ENCODE assay signal across 21 cellular contexts in genomic region chr1:234584431-234584805, GRCh38. TPM values are rescaled to one million over a fixed set of nuclear protein-coding genes. Genes with fewer than 3 reads are reported as not detected.
DNase-seq lines count a peak whose midpoint lies in the region; ATAC-seq, FAIRE-seq and TF ChIP-seq lines count a peak whose summit lies in the region.
"Had no signal": no experiment of that assay in that cellular context is flagged by ENCODE, and none has a peak within 500 bp of the region (broad histone marks: within the 10 kb centered on the region; RNA-seq: fewer than 3 reads in every experiment).

No MANE protein-coding gene starts in this region.

- H4K8ac ChIP-seq in neuronal stem cell (ENCODE audit: low read depth, low read length): no peak overlapping the region

- H2BK5ac ChIP-seq in neuronal stem cell (ENCODE audit: low read length): no peak overlapping the region

- H3K27ac Mint-ChIP-seq in activated CD4-positive, alpha-beta memory T cell treated with anti-CD3 and anti-CD28 coated beads for 36 hours: no peak overlapping the region
- H3K27ac Mint-ChIP-seq: activated T-cell treated with anti-CD3 and anti-CD28 coated beads, Interleukin-2, amount 50 U/mL, for 24 hours; H9; stimulated activated naive CD8-positive, alpha-beta T cell treated with anti-CD3 and anti-CD28 coated beads, Interleukin-15, Interleukin-2, amounts not matched to agents 100 ng/mL and 50 ng/mL, for 24 hours had no signal

- peak; percentile 22; the same call in 2 of the 3 replicates for ATAC-seq in SK-N-SH treated with all-trans-retinoic acid at 6 μM for 48 hours
- no peak for ATAC-seq in thoracic aorta (ENCODE audit: insufficient number of reproducible peaks, low FRiP score, low read depth)
- no peak for ATAC-seq in HG02798 (IDR thresholded peaks at IDR 0.05; ENCODE audit: poor library complexity, unreplicated experiment)

- H3K4me2 ChIP-seq in SK-N-SH (no peak overlapping the region), neuronal stem cell (ENCODE audit: insufficient read depth, low read length, poor library complexity, severe bottlenecking) (no peak overlapping the region)

- no peak overlapping the region for H3K18ac ChIP-seq in neuronal stem cell (ENCODE audit: low read length)

- no peaks in the 10 kb centered on the region for H3K36me3 Mint-ChIP-seq in activated CD4-positive, alpha-beta memory T cell treated with anti-CD3 and anti-CD28 coated beads for 36 hours

- H3K4me1 ChIP-seq in SK-N-SH (ENCODE audit: control insufficient read depth in 1 of 2, insufficient read depth in 2 of 2, low read depth in 1 of 2, low read length in 1 of 2) (peaks cover 0 to 7% of the 10 kb centered on the region in 2 experiments; a peak in 1 of 4 replicates), esophagus squamous epithelium (peaks cover 8 to 72% (median 25%) of the 10 kb centered on the region in 3 donors), neuronal stem cell (ENCODE audit: control insufficient read depth in 2 of 2, insufficient read depth in 1 of 2, low read depth in 1 of 2, low read length in 2 of 2) (peaks cover 1 to 8% of the 10 kb centered on the region in 2 donors), thoracic aorta (ENCODE audit: control insufficient read depth in 1 of 2, low read depth in 2 of 2) (peaks cover 46 to 70% of the 10 kb centered on the region in 2 donors)

- no peaks in the 10 kb centered on the region for H3K9me2 ChIP-seq in SK-N-SH

- H3K4me1 Mint-ChIP-seq in activated CD4-positive, alpha-beta memory T cell treated with anti-CD3 and anti-CD28 coated beads for 36 hours (ENCODE audit: low read depth): no peaks in the 10 kb centered on the region

- H2AK5ac ChIP-seq in neuronal stem cell (ENCODE audit: low read depth, low read length): no peak overlapping the region

- intact Hi-C loops in esophagus squamous epithelium (cut with DNase I): no loop called here
- intact Hi-C loops in activated CD4-positive, alpha-beta memory T cell treated with anti-CD3 and anti-CD28 coated beads for 36 hours (cut with micrococcal nuclease): no loop called here

- no peak for FAIRE-seq in D721Med (lab: Jason Lieb, UNC)

- H3K27me3 ChIP-seq in SK-N-SH (ENCODE audit: insufficient read depth) (no peaks in the 10 kb centered on the region), esophagus squamous epithelium (no peaks in the 10 kb centered on the region), neuronal stem cell (ENCODE audit: control insufficient read depth in 3 of 3, insufficient read depth in 3 of 3, low read depth in 1 of 3, low read length in 3 of 3) (no peaks in the 10 kb centered on the region), thoracic aorta (replicated peaks; ENCODE audit: insufficient read depth) (no peaks in the 10 kb centered on the region)
- H3K27me3 ChIP-seq: BE2C, body of pancreas, MG63 had no signal

- H3K79me1 ChIP-seq in neuronal stem cell (ENCODE audit: low read depth, low read length): no peaks in the 10 kb centered on the region

- H3K9me3 ChIP-seq in SK-N-SH (no peaks in the 10 kb centered on the region), esophagus squamous epithelium (no peaks in the 10 kb centered on the region), neuronal stem cell (replicated peaks in 1 of 2; ENCODE audit: control insufficient read depth in 2 of 2, insufficient read depth in 1 of 2, low read depth in 1 of 2, low read length in 2 of 2) (peaks cover 0 to 2% of the 10 kb centered on the region in 2 donors), thoracic aorta (no peaks in the 10 kb centered on the region)
- H3K9me3 ChIP-seq: BE2C, body of pancreas, MG63 had no signal

- no peak overlapping the region for H3K4me3 Mint-ChIP-seq in activated CD4-positive, alpha-beta memory T cell treated with anti-CD3 and anti-CD28 coated beads for 36 hours
- H3K4me3 Mint-ChIP-seq: activated naive CD4-positive, alpha-beta T cell treated with anti-CD3 and anti-CD28 coated beads, Interleukin-2, amount 10 ng/mL, durations not matched to agents 7 days and 5 days; activated T-cell treated with anti-CD3 and anti-CD28 coated beads, Interleukin-2, amount 50 U/mL, for 24 hours; H9; stimulated activated naive CD8-positive, alpha-beta T cell treated with anti-CD3 and anti-CD28 coated beads, Interleukin-15, Interleukin-2, amounts not matched to agents 100 ng/mL and 50 ng/mL, for 24 hours had no signal

- CTCF ChIA-PET in SK-N-SH (lab: Yijun Ruan, JAX): interaction anchor here (0.8 to 2.1 kb wide), 7 partner anchors 9 to 499 kb away, joined by 3 to 6 read pairs (median 4); no protein-coding TSS in a partner anchor
- CTCF ChIA-PET in activated CD4-positive, alpha-beta memory T cell treated with anti-CD3 and anti-CD28 coated beads for 36 hours (lab: Charles Lee): no interaction called here

- H3K36me3 ChIP-seq in SK-N-SH (replicated peaks in 1 of 2; ENCODE audit: control insufficient read depth in 1 of 2, insufficient read depth in 2 of 2, low read length in 1 of 2): no peaks in the 10 kb centered on the region
- no peaks in the 10 kb centered on the region for H3K36me3 ChIP-seq in esophagus squamous epithelium
- H3K36me3 ChIP-seq in neuronal stem cell (replicated peaks in 1 of 2; ENCODE audit: control insufficient read depth in 2 of 2, insufficient read depth in 2 of 2, low read length in 2 of 2): no peaks in the 10 kb centered on the region
- no peaks in the 10 kb centered on the region for H3K36me3 ChIP-seq in thoracic aorta
- H3K36me3 ChIP-seq: BE2C, MG63, WERI-Rb-1 had no signal

- H4K91ac ChIP-seq in neuronal stem cell (ENCODE audit: low read depth, low read length, poor library complexity): no peak overlapping the region

- H3K23ac ChIP-seq in neuronal stem cell (ENCODE audit: low read depth, low read length, poor library complexity): no peak overlapping the region

- POLR2A ChIA-PET in SK-N-SH (lab: Yijun Ruan, JAX): interaction anchor here (0.6 to 1.2 kb wide), 4 partner anchors 24 to 576 kb away, joined by 3 to 6 read pairs (median 4); partner anchors contain the start of gene RBM34
- POLR2A ChIA-PET in activated CD4-positive, alpha-beta memory T cell treated with anti-CD3 and anti-CD28 coated beads for 36 hours (lab: Charles Lee): no interaction called here

- no peak overlapping the region for H2AFZ ChIP-seq in SK-N-SH (ENCODE audit: low read depth)
- peak overlapping the region; percentile 31 for H2AFZ ChIP-seq in neuronal stem cell (ENCODE audit: low read length)

- TF ChIP-seq EP300 in SK-N-SH (IDR thresholded peaks at IDR 0.05; ENCODE audit: borderline replicate concordance in 1 of 2, low read depth in 1 of 2, low read length in 1 of 2): no peak

- no peak overlapping the region for H3K4ac ChIP-seq in neuronal stem cell (ENCODE audit: low read length)

- no peak overlapping the region for H2BK12ac ChIP-seq in neuronal stem cell (ENCODE audit: low read length)

- no peaks in the 10 kb centered on the region for H3K9me3 Mint-ChIP-seq in activated CD4-positive, alpha-beta memory T cell treated with anti-CD3 and anti-CD28 coated beads for 36 hours
- H3K9me3 Mint-ChIP-seq: activated naive CD4-positive, alpha-beta T cell treated with anti-CD3 and anti-CD28 coated beads, Interleukin-2, amount 10 ng/mL, durations not matched to agents 7 days and 5 days; activated T-cell treated with anti-CD3 and anti-CD28 coated beads, Interleukin-2, amount 50 U/mL, for 24 hours; H9; stimulated activated naive CD8-positive, alpha-beta T cell treated with anti-CD3 and anti-CD28 coated beads, Interleukin-15, Interleukin-2, amounts not matched to agents 100 ng/mL and 50 ng/mL, for 24 hours had no signal

- no peaks in the 10 kb centered on the region for H3K79me2 ChIP-seq in SK-N-SH (ENCODE audit: insufficient read depth)

- H3K27ac ChIP-seq in SK-N-SH (ENCODE audit: low read depth in 2 of 2, low read length in 1 of 2) (no peak overlapping the region), esophagus squamous epithelium (peak overlapping the region in 3 of 4 donors; percentile 77 to 79 (median 77)), neuronal stem cell (replicated peaks; ENCODE audit: low read length) (no peak overlapping the region), thoracic aorta (peak overlapping the region; percentile 80 to 85)
- H3K27ac ChIP-seq: WERI-Rb-1 had no signal

- H3K14ac ChIP-seq in neuronal stem cell (ENCODE audit: low read length): no peak overlapping the region

- H3K27me3 Mint-ChIP-seq in activated CD4-positive, alpha-beta memory T cell treated with anti-CD3 and anti-CD28 coated beads for 36 hours: peaks cover 2% of the 10 kb centered on the region

- TF ChIP-seq CTCF in SK-N-SH (IDR thresholded peaks at IDR 0.05): no peak
- TF ChIP-seq CTCF in esophagus squamous epithelium (IDR thresholded peaks at IDR 0.05): no peak
- no peak for TF ChIP-seq CTCF in thoracic aorta (IDR thresholded peaks at IDR 0.05)
- no peak for TF ChIP-seq CTCF in D721Med (IDR thresholded peaks at IDR 0.05; ENCODE audit: insufficient read depth, missing control alignments)

- 84% methylated on average over 6 of the region's 6 CpGs for WGBS in SK-N-SH (ENCODE audit: low lambda C conversion rate)
- WGBS in esophagus squamous epithelium, 2 donors: 72 to 80% methylated on average over 6 of the region's 6 CpGs
- WGBS in neuronal stem cell (ENCODE audit: extremely low coverage in 2 of 2, insufficient read length in 2 of 2, insufficient replicate concordance in 1 of 2), 2 donors: no CpG with 5 or more reads among the region's 6 CpGs

- TF ChIP-seq POLR2A in esophagus squamous epithelium (IDR thresholded peaks at IDR 0.05): no peak

- H3K4me3 ChIP-seq in SK-N-SH (ENCODE audit: low read depth in 2 of 2, low read length in 1 of 2) (no peak overlapping the region), esophagus squamous epithelium (no peak overlapping the region), neuronal stem cell (ENCODE audit: low read length in 2 of 2) (no peak overlapping the region), thoracic aorta (no peak overlapping the region)
- H3K4me3 ChIP-seq: body of pancreas, MG63 had no signal

- no peaks in the 10 kb centered on the region for H3F3A ChIP-seq in SK-N-SH (replicated peaks; ENCODE audit: insufficient read depth)

- no peak overlapping the region for H2BK120ac ChIP-seq in neuronal stem cell (ENCODE audit: low read depth, low read length)

- TF ChIP-seq RAD21 in SK-N-SH (IDR thresholded peaks at IDR 0.05; ENCODE audit: low read length): no peak

- DNase-seq in SK-N-SH (no peak), esophagus squamous epithelium (lab: John Stamatoyannopoulos, UW) (no peak), neuronal stem cell (ENCODE audit: low spot score) (no peak), thoracic aorta (ENCODE audit: low spot score) (no peak), D721Med (ENCODE audit: insufficient read length, low spot score) (no peak)
- DNase-seq in activated CD4-positive, alpha-beta memory T cell treated with anti-CD3 and anti-CD28 coated beads for 36 hours: no peak
- DNase-seq: 8988T; activated CD4-positive, alpha-beta T cell treated with anti-CD3 and anti-CD28 coated beads, Interleukin-2, amount 50 U/mL, for 4 hours; activated T-cell treated with anti-CD3 and anti-CD28 coated beads, Interleukin-2, amount 50 U/mL, for 24 hours; Calu3; H9; NCI-H1930; stimulated activated CD4-positive, alpha-beta T cell treated with anti-CD3 and anti-CD28 coated beads, Interleukin-2, amount 100 ng/mL, for 24 hours; WERI-Rb-1 had no signal

- no peaks in the 10 kb centered on the region for H4K20me1 ChIP-seq in SK-N-SH (ENCODE audit: insufficient read depth)

- no peak overlapping the region for H3K9ac ChIP-seq in SK-N-SH
- H3K9ac ChIP-seq in neuronal stem cell (ENCODE audit: low read depth, low read length, poor library complexity): no peak overlapping the region

- H2BK15ac ChIP-seq in neuronal stem cell (ENCODE audit: low read length): no peak overlapping the region

RNA-seq across cellular contexts. Expression of gene IRF2BP2, which starts 25.6 kb away (rescaled TPM):
- polyA plus RNA-seq in SK-N-SH (2012; rRNA removed): 40.3 and 73.9 TPM in 2 replicates
- 28.1 and 46.6 TPM in 2 replicates for polyA plus RNA-seq in SK-N-SH (2012; cell fraction: cytosol; rRNA removed)
- polyA plus RNA-seq in SK-N-SH (2012; cell fraction: nucleus; rRNA removed): 73.9 and 167 TPM in 2 replicates
- total RNA-seq in esophagus squamous epithelium (10 to 100 TPM; 52.5 to 66.8 (median 57.6) TPM), thoracic aorta (100 to 1,000 TPM; 114 to 175 TPM)
- polyA plus RNA-seq in neuronal stem cell (2013, experiment 1 of 2): 28.8 TPM
- polyA plus RNA-seq in neuronal stem cell (2013, experiment 2 of 2): 29.3 TPM
- 100 to 1,000 TPM; 139 to 147 TPM for total RNA-seq in activated CD4-positive, alpha-beta memory T cell treated with anti-CD3 and anti-CD28 coated beads for 36 hours

Comparison
In these comparisons a context has a peak if more than half of its experiments do, and no peak if none do; other contexts are left out.
1. H3K27ac ChIP-seq: peak in esophagus squamous epithelium (3 of 4) and thoracic aorta (2 of 2); none in SK-N-SH (0 of 2) and neuronal stem cell (single experiment).